1 cellular context compared by ENCODE assay signal in the genomic region with DNA sequence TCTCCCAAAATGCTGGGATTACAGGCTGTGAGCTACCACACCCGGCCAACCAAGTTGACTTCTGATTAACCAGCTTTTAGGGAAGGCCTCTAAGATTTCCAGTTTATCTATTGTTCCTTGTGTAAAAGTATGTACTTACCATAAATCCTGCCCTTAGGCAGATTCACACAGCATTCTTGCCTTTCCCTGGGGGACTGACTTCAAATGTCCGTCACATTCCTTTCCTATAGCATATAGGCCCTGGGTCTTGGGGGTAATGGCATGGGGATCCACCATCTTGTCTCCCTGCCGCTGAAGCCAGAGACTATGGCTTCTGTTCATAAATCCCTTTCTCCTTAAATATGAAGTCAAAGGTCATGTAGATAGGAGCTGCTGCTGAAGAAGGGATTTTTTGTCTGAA.
TF ChIP-seq lines count a peak whose summit lies in the region.

No MANE protein-coding gene starts in this region.

TF ChIP-seq in GM23338, 12 proteins besides CTCF, POLR2A, EP300 and RAD21 (continued from another document):
- TF ChIP-seq, protein P1, sequence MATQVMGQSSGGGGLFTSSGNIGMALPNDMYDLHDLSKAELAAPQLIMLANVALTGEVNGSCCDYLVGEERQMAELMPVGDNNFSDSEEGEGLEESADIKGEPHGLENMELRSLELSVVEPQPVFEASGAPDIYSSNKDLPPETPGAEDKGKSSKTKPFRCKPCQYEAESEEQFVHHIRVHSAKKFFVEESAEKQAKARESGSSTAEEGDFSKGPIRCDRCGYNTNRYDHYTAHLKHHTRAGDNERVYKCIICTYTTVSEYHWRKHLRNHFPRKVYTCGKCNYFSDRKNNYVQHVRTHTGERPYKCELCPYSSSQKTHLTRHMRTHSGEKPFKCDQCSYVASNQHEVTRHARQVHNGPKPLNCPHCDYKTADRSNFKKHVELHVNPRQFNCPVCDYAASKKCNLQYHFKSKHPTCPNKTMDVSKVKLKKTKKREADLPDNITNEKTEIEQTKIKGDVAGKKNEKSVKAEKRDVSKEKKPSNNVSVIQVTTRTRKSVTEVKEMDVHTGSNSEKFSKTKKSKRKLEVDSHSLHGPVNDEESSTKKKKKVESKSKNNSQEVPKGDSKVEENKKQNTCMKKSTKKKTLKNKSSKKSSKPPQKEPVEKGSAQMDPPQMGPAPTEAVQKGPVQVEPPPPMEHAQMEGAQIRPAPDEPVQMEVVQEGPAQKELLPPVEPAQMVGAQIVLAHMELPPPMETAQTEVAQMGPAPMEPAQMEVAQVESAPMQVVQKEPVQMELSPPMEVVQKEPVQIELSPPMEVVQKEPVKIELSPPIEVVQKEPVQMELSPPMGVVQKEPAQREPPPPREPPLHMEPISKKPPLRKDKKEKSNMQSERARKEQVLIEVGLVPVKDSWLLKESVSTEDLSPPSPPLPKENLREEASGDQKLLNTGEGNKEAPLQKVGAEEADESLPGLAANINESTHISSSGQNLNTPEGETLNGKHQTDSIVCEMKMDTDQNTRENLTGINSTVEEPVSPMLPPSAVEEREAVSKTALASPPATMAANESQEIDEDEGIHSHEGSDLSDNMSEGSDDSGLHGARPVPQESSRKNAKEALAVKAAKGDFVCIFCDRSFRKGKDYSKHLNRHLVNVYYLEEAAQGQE (IDR thresholded peaks at IDR 0.05; ENCODE audit: unreplicated experiment): no peak
- TF ChIP-seq NANOG (IDR thresholded peaks at IDR 0.05; ENCODE audit: borderline replicate concordance) (no peak), ZNF114 (CRISPR knock-in tag; IDR thresholded peaks at IDR 0.05) (no peak), STAT1 (IDR thresholded peaks at IDR 0.05; ENCODE audit: unreplicated experiment) (no peak), EZH2 (IDR thresholded peaks at IDR 0.05; ENCODE audit: low read depth, unreplicated experiment) (no peak), POLR2AphosphoS5 (IDR thresholded peaks at IDR 0.05; ENCODE audit: low read depth) (no peak), JUNB (IDR thresholded peaks at IDR 0.05; ENCODE audit: unreplicated experiment) (no peak), ZNF331 (CRISPR knock-in tag; IDR thresholded peaks at IDR 0.05; ENCODE audit: low read depth) (no peak), EZH2phosphoT487 (IDR thresholded peaks at IDR 0.05; ENCODE audit: unreplicated experiment) (no peak)
- TF ChIP-seq, protein P2, sequence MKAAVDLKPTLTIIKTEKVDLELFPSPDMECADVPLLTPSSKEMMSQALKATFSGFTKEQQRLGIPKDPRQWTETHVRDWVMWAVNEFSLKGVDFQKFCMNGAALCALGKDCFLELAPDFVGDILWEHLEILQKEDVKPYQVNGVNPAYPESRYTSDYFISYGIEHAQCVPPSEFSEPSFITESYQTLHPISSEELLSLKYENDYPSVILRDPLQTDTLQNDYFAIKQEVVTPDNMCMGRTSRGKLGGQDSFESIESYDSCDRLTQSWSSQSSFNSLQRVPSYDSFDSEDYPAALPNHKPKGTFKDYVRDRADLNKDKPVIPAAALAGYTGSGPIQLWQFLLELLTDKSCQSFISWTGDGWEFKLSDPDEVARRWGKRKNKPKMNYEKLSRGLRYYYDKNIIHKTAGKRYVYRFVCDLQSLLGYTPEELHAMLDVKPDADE (IDR thresholded peaks at IDR 0.05): no peak
- TF ChIP-seq, protein P3, sequence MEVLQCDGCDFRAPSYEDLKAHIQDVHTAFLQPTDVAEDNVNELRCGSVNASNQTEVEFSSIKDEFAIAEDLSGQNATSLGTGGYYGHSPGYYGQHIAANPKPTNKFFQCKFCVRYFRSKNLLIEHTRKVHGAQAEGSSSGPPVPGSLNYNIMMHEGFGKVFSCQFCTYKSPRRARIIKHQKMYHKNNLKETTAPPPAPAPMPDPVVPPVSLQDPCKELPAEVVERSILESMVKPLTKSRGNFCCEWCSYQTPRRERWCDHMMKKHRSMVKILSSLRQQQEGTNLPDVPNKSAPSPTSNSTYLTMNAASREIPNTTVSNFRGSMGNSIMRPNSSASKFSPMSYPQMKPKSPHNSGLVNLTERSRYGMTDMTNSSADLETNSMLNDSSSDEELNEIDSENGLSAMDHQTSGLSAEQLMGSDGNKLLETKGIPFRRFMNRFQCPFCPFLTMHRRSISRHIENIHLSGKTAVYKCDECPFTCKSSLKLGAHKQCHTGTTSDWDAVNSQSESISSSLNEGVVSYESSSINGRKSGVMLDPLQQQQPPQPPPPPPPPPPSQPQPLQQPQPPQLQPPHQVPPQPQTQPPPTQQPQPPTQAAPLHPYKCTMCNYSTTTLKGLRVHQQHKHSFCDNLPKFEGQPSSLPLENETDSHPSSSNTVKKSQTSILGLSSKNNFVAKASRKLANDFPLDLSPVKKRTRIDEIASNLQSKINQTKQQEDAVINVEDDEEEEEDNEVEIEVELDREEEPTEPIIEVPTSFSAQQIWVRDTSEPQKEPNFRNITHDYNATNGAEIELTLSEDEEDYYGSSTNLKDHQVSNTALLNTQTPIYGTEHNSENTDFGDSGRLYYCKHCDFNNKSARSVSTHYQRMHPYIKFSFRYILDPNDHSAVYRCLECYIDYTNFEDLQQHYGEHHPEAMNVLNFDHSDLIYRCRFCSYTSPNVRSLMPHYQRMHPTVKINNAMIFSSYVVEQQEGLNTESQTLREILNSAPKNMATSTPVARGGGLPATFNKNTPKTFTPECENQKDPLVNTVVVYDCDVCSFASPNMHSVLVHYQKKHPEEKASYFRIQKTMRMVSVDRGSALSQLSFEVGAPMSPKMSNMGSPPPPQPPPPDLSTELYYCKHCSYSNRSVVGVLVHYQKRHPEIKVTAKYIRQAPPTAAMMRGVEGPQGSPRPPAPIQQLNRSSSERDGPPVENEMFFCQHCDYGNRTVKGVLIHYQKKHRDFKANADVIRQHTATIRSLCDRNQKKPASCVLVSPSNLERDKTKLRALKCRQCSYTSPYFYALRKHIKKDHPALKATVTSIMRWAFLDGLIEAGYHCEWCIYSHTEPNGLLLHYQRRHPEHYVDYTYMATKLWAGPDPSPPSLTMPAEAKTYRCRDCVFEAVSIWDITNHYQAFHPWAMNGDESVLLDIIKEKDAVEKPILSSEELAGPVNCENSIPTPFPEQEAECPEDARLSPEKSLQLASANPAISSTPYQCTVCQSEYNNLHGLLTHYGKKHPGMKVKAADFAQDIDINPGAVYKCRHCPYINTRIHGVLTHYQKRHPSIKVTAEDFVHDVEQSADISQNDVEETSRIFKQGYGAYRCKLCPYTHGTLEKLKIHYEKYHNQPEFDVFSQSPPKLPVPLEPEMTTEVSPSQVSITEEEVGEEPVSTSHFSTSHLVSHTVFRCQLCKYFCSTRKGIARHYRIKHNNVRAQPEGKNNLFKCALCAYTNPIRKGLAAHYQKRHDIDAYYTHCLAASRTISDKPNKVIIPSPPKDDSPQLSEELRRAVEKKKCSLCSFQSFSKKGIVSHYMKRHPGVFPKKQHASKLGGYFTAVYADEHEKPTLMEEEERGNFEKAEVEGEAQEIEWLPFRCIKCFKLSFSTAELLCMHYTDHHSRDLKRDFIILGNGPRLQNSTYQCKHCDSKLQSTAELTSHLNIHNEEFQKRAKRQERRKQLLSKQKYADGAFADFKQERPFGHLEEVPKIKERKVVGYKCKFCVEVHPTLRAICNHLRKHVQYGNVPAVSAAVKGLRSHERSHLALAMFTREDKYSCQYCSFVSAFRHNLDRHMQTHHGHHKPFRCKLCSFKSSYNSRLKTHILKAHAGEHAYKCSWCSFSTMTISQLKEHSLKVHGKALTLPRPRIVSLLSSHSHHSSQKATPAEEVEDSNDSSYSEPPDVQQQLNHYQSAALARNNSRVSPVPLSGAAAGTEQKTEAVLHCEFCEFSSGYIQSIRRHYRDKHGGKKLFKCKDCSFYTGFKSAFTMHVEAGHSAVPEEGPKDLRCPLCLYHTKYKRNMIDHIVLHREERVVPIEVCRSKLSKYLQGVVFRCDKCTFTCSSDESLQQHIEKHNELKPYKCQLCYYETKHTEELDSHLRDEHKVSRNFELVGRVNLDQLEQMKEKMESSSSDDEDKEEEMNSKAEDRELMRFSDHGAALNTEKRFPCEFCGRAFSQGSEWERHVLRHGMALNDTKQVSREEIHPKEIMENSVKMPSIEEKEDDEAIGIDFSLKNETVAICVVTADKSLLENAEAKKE (CRISPR knock-in tag; IDR thresholded peaks at IDR 0.05): no peak
